In genomic region chr19:14150041-14150769, GRCh38 we compare ENCODE assay signal across 8 cellular contexts. TPM values are rescaled to one million over a fixed set of nuclear protein-coding genes. Genes with fewer than 3 reads are reported as not detected.
DNase-seq lines count a peak whose midpoint lies in the region; ATAC-seq and TF ChIP-seq lines count a peak whose summit lies in the region.

No MANE protein-coding gene starts in this region.

- no peaks in the 10 kb centered on the region for H3K27me3 ChIP-seq in right atrium auricular region
- no peaks in the 10 kb centered on the region for H3K27me3 ChIP-seq in ovary

- H3K4me1 ChIP-seq in right atrium auricular region (peaks cover 0 to 27% of the 10 kb centered on the region in 2 donors), ovary (ENCODE audit: insufficient read depth) (no peaks in the 10 kb centered on the region)

- intact Hi-C loops in Right ventricle myocardium inferior (cut with DNase I): no loop called here
- intact Hi-C loops in ovary (cut with DNase I): loop anchor here in 2 of 4 donors (10.0 kb wide), 2 partner anchors 195 to 205 kb away; no protein-coding TSS in a partner anchor

- H3K36me3 Mint-ChIP-seq in brain (peaks cover 21% of the 10 kb centered on the region), naive B cell (no peaks in the 10 kb centered on the region)

- H3K4me3 ChIP-seq in right atrium auricular region: peak overlapping the region in 1 of 2 donors; percentile 17
- H3K4me3 ChIP-seq in ovary: no peak overlapping the region

- POLR2A ChIA-PET in HEK293T (lab: Yijun Ruan, JAX): no interaction called here

- H3K4me1 Mint-ChIP-seq in brain (peaks cover 40% of the 10 kb centered on the region), naive B cell (peaks cover 27 to 43% (median 36%) of the 10 kb centered on the region in 3 donors)

- peak overlapping the region in 4 of 5 experiments; percentile 79 to 96 (median 94) for H3K27ac Mint-ChIP-seq in brain
- H3K27ac Mint-ChIP-seq in naive B cell: peak overlapping the region in 3 of 6 donors; percentile 29 to 99 (median 87)

- DNase-seq in right atrium auricular region (ENCODE audit: low spot score) (no peak), Right ventricle myocardium inferior (ENCODE audit: missing footprints) (no peak), naive B cell (no peak), AG08396 (ENCODE audit: low spot score) (no peak), HEK293T (ENCODE audit: extremely low spot score) (no peak), ovary (no peak)

- H3K4me3 Mint-ChIP-seq in brain (no peak overlapping the region), naive B cell (peak overlapping the region in 7 of 8 donors; percentile 82 to 92 (median 84))

- TF ChIP-seq CTCF in right atrium auricular region (IDR thresholded peaks at IDR 0.05): no peak
- no peak for TF ChIP-seq CTCF in brain (conservative IDR thresholded peaks at IDR 0.05)
- TF ChIP-seq CTCF in ovary (IDR thresholded peaks at IDR 0.05): no peak

- WGBS in ovary, 3 donors: 62 to 64% (median 64%) methylated on average over 10 of the region's 10 CpGs

- TF ChIP-seq EP300 in ovary (IDR thresholded peaks at IDR 0.05): no peak

- H3K9me3 ChIP-seq in right atrium auricular region (no peaks in the 10 kb centered on the region), ovary (no peaks in the 10 kb centered on the region)

- TF ChIP-seq POLR2A in ovary (IDR thresholded peaks at IDR 0.05): no peak

- CTCF ChIA-PET in HEK293T (lab: Yijun Ruan, JAX): no interaction called here

- no peaks in the 10 kb centered on the region for H3K9me3 Mint-ChIP-seq in brain
- H3K9me3 Mint-ChIP-seq in naive B cell: no peaks in the 10 kb centered on the region

- peaks cover 4% of the 10 kb centered on the region for H3K27me3 Mint-ChIP-seq in brain
- no peaks in the 10 kb centered on the region for H3K27me3 Mint-ChIP-seq in naive B cell

- H3K36me3 ChIP-seq in right atrium auricular region (peaks cover 5% of the 10 kb centered on the region), ovary (no peaks in the 10 kb centered on the region)

- no peak for ATAC-seq in Right ventricle myocardium inferior
- no peak for ATAC-seq in naive B cell (ENCODE audit: low read depth in 2 of 2)
- no peak for ATAC-seq in HG02885 (IDR thresholded peaks at IDR 0.05; ENCODE audit: poor library complexity, unreplicated experiment)

- H3K27ac ChIP-seq in right atrium auricular region (peak overlapping the region; percentile 62 to 67), ovary (no peak overlapping the region)

TF ChIP-seq in HEK293T, 16 proteins besides CTCF, POLR2A, EP300 and RAD21:
- TF ChIP-seq NFRKB (IDR thresholded peaks at IDR 0.05) (no peak), ZNF384 (IDR thresholded peaks at IDR 0.05) (no peak), HDGF (IDR thresholded peaks at IDR 0.05; ENCODE audit: borderline replicate concordance) (no peak), CTBP1 (IDR thresholded peaks at IDR 0.05; ENCODE audit: borderline replicate concordance) (no peak), SUZ12 (IDR thresholded peaks at IDR 0.05) (no peak), SP1 (IDR thresholded peaks at IDR 0.05) (no peak), ELF4 (IDR thresholded peaks at IDR 0.05) (no peak)

RNA-seq across cellular contexts. Expression of gene ASF1B, which starts 13.8 kb away (rescaled TPM):
- total RNA-seq in right atrium auricular region (1 to 10 TPM in 1 of 2 donors, under 1 TPM in 1; 0.43 to 1.4 TPM), Right ventricle myocardium inferior (2.0 TPM), ovary (1 to 10 TPM in 4 of 7 donors, under 1 TPM in 3; 0.12 to 4.9 (median 1.0) TPM)
- polyA plus RNA-seq in brain (ENCODE audit: insufficient read depth, low read depth, low replicate concordance) (127 TPM), naive B cell (ENCODE audit: low read depth in 6 of 6) (1 to 10 TPM; 1.8 to 4.1 (median 2.5) TPM), ovary (1 to 10 TPM in 1 of 2 donors, under 1 TPM in 1; 0.99 to 1.6 TPM)

RNA-seq across cellular contexts. Expression of gene PRKACA, which starts 32.6 kb away (rescaled TPM):
- total RNA-seq in right atrium auricular region (100 to 1,000 TPM; 144 to 185 TPM), Right ventricle myocardium inferior (494 TPM), ovary (100 to 1,000 TPM in 5 of 7 donors, 10 to 100 TPM in 2; 33.3 to 280 (median 201) TPM)
- polyA plus RNA-seq in brain (ENCODE audit: insufficient read depth, low read depth, low replicate concordance) (235 TPM), naive B cell (ENCODE audit: low read depth in 6 of 6) (1 to 10 TPM in 3 of 6 donors, under 1 TPM in 2, not detected in 1; 0.60 to 3.1 (median 1.2) TPM), ovary (100 to 1,000 TPM; 104 to 207 TPM)

RNA-seq across cellular contexts. Expression of gene ADGRL1, which starts 55.8 kb away (rescaled TPM):
- total RNA-seq in right atrium auricular region: 10 to 100 TPM; 21.0 to 31.2 TPM
- 27.0 TPM for total RNA-seq in Right ventricle myocardium inferior
- polyA plus RNA-seq in brain (ENCODE audit: insufficient read depth, low read depth, low replicate concordance): 78.5 TPM
- not detected for polyA plus RNA-seq in naive B cell (ENCODE audit: low read depth in 6 of 6)
- 10 to 100 TPM in 5 of 7 donors, 1 to 10 TPM in 2; 4.1 to 36.8 (median 22.5) TPM for total RNA-seq in ovary
- polyA plus RNA-seq in ovary: 1 to 10 TPM; 2.1 to 6.7 TPM

RNA-seq across cellular contexts. Expression of gene SAMD1, which starts 59.7 kb away (rescaled TPM):
- total RNA-seq in right atrium auricular region: 10 to 100 TPM; 20.2 to 38.2 TPM
- 60.2 TPM for total RNA-seq in Right ventricle myocardium inferior
- polyA plus RNA-seq in brain (ENCODE audit: insufficient read depth, low read depth, low replicate concordance): 168 TPM
- 1 to 10 TPM in 5 of 6 donors, under 1 TPM in 1; 0.52 to 2.1 (median 1.2) TPM for polyA plus RNA-seq in naive B cell (ENCODE audit: low read depth in 6 of 6)
- total RNA-seq in ovary: 10 to 100 TPM; 13.6 to 68.3 (median 41.0) TPM
- polyA plus RNA-seq in ovary: 10 to 100 TPM; 10.5 to 23.6 TPM

Comparison
In these comparisons a context has a peak if more than half of its experiments do, and no peak if none do; other contexts are left out.
1. H3K27ac ChIP-seq: peak in right atrium auricular region (2 of 2); none in ovary (0 of 2).
2. H3K4me3 Mint-ChIP-seq: peak in naive B cell (7 of 8); none in brain (0 of 5).